ENCODE assay signal across 1 cellular context in genomic region chr19:10390652-10391286, GRCh38.
TF ChIP-seq lines count a peak whose summit lies in the region.

No MANE protein-coding gene starts in this region.

TF ChIP-seq in HEK293, 187 proteins besides CTCF, POLR2A, EP300 and RAD21 (continued from another document):
- TF ChIP-seq PATZ1 (tag by site-specific recombination; IDR thresholded peaks at IDR 0.05) (peak; percentile 45; the same call in 1 of the 2 replicates), ZNF530 (tag by site-specific recombination; IDR thresholded peaks at IDR 0.05; ENCODE audit: low read depth) (no peak), ZNF843 (tag by site-specific recombination; IDR thresholded peaks at IDR 0.05) (no peak), ZNF18 (tag by site-specific recombination; IDR thresholded peaks at IDR 0.05) (no peak), ZNF488 (tag by site-specific recombination; IDR thresholded peaks at IDR 0.05) (no peak), EGR2 (tag by site-specific recombination; IDR thresholded peaks at IDR 0.05; ENCODE audit: low read depth) (peak; percentile 56), ZNF335 (tag by site-specific recombination; conservative IDR thresholded peaks at IDR 0.05) (no peak), PRDM6 (tag by site-specific recombination; IDR thresholded peaks at IDR 0.05) (no peak), SP3 (tag by site-specific recombination; IDR thresholded peaks at IDR 0.05) (no peak), ZFHX2 (tag by site-specific recombination; conservative IDR thresholded peaks at IDR 0.05) (peak; percentile 60), ZBTB48 (tag by site-specific recombination; IDR thresholded peaks at IDR 0.05) (peak; percentile 51; the same call in 1 of the 2 replicates), KLF1 (tag by site-specific recombination; IDR thresholded peaks at IDR 0.05) (no peak), HOXA7 (CRISPR knock-in tag; IDR thresholded peaks at IDR 0.05; ENCODE audit: borderline replicate concordance) (no peak), ZXDB (tag by site-specific recombination; IDR thresholded peaks at IDR 0.05) (0 out of 2 replicates have a peak, but pooled peaks have one; percentile 12), ZNF544 (tag by site-specific recombination; IDR thresholded peaks at IDR 0.05) (no peak), ZNF274 (IDR thresholded peaks at IDR 0.05; ENCODE audit: low read length) (no peak), ZNF274 (tag by site-specific recombination; IDR thresholded peaks at IDR 0.05; ENCODE audit: borderline replicate concordance) (no peak), ZNF473 (tag by site-specific recombination; IDR thresholded peaks at IDR 0.05) (no peak), TCF7L2 (IDR thresholded peaks at IDR 0.05; ENCODE audit: borderline replicate concordance, low read depth, low read length) (no peak), ZNF112 (tag by site-specific recombination; IDR thresholded peaks at IDR 0.05) (no peak), ZNF302 (tag by site-specific recombination; IDR thresholded peaks at IDR 0.05; ENCODE audit: low read depth) (no peak), ZNF660 (tag by site-specific recombination; IDR thresholded peaks at IDR 0.05) (no peak), ZNF311 (tag by site-specific recombination; IDR thresholded peaks at IDR 0.05; ENCODE audit: borderline replicate concordance) (no peak), ZNF639 (tag by site-specific recombination; IDR thresholded peaks at IDR 0.05) (peak; percentile 43; the same call in 1 of the 2 replicates), BCL6B (tag by site-specific recombination; IDR thresholded peaks at IDR 0.05) (no peak), ZNF558 (tag by site-specific recombination; IDR thresholded peaks at IDR 0.05) (no peak), ZNF561 (tag by site-specific recombination; IDR thresholded peaks at IDR 0.05; ENCODE audit: borderline replicate concordance) (no peak), ZEB2 (tag by site-specific recombination; IDR thresholded peaks at IDR 0.05) (peak; percentile 87), ZNF169 (tag by site-specific recombination; IDR thresholded peaks at IDR 0.05) (no peak), ZNF704 (tag by site-specific recombination; IDR thresholded peaks at IDR 0.05) (no peak), ZNF223 (tag by site-specific recombination; IDR thresholded peaks at IDR 0.05) (0 out of 2 replicates have a peak, but pooled peaks have one; percentile 36), ZNF837 (tag by site-specific recombination; IDR thresholded peaks at IDR 0.05) (no peak), SETDB1 (IDR thresholded peaks at IDR 0.05; ENCODE audit: insufficient read length, low read length) (no peak), ZNF248 (tag by site-specific recombination; IDR thresholded peaks at IDR 0.05) (no peak), ZNF155 (tag by site-specific recombination; IDR thresholded peaks at IDR 0.05) (no peak), ZNF362 (tag by site-specific recombination; IDR thresholded peaks at IDR 0.05) (peak; percentile 85), ZNF830 (tag by site-specific recombination; IDR thresholded peaks at IDR 0.05; ENCODE audit: low read depth) (no peak), ZNF596 (tag by site-specific recombination; IDR thresholded peaks at IDR 0.05) (no peak), ELK4 (IDR thresholded peaks at IDR 0.05; ENCODE audit: borderline replicate concordance, low read depth, low read length) (no peak), ZNF391 (tag by site-specific recombination; IDR thresholded peaks at IDR 0.05; ENCODE audit: borderline replicate concordance, low read depth) (0 out of 2 replicates have a peak, but pooled peaks have one; percentile 47), ZNF394 (tag by site-specific recombination; IDR thresholded peaks at IDR 0.05; ENCODE audit: borderline replicate concordance) (no peak), ZNF791 (tag by site-specific recombination; IDR thresholded peaks at IDR 0.05) (no peak), ZNF114 (tag by site-specific recombination; IDR thresholded peaks at IDR 0.05) (no peak), ZFP69B (tag by site-specific recombination; IDR thresholded peaks at IDR 0.05) (no peak), ZNF664 (tag by site-specific recombination; IDR thresholded peaks at IDR 0.05) (no peak)
